In the genomic region with DNA sequence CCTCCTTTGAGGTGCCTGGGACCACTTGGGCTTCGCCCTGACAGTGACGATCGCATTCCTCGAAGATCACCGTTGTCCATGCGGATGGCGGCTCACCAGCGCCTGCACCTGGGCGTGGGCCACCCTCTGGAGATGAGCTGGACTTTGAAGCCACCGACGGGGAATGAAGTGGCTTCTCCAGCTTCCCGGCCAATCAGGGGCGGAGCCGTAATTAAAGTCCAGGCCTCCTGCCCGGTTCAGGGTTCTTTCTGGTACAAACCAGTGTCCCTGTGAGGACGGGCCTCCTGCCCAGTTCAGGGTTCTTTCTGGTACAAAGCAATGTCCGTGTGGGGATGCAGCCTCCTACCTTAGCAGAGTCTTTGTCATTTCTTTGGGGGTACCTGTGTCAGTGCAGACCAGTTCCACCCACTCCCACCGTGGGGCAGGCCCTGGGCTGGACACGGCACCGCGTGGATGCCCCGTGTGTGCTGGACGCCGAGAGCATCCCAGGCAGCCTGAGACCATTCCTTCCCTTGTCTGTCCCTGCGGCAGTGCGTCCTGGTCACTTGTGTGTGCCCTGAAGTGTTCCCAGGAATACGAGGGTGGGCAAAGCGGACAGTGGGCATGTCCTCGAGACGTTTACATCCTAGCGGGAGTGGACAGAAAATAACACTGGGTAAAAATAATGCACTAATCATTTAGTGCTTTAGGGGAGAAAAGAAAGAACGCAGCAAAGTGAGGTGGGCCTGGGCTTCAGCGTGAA, we compare ENCODE assay signal across 1 cellular context.
TF ChIP-seq lines count a peak whose summit lies in the region.

No MANE protein-coding gene starts in this region.

TF ChIP-seq in IMR-90, 13 proteins besides CTCF, POLR2A, EP300 and RAD21 (continued from another document):
- TF ChIP-seq BHLHE40 (IDR thresholded peaks at IDR 0.05; ENCODE audit: low read depth, low read length) (no peak), MAZ (IDR thresholded peaks at IDR 0.05; ENCODE audit: borderline replicate concordance, low read depth, low read length) (no peak), NFE2L2 (IDR thresholded peaks at IDR 0.05; ENCODE audit: low read depth, low read length) (no peak), FOS (IDR thresholded peaks at IDR 0.05; ENCODE audit: low read depth, low read length) (no peak), RFX5 (IDR thresholded peaks at IDR 0.05; ENCODE audit: low read depth, low read length) (no peak), USF2 (IDR thresholded peaks at IDR 0.05; ENCODE audit: low read depth, low read length) (no peak)
